1 cellular context compared by ENCODE assay signal in the genomic region with DNA sequence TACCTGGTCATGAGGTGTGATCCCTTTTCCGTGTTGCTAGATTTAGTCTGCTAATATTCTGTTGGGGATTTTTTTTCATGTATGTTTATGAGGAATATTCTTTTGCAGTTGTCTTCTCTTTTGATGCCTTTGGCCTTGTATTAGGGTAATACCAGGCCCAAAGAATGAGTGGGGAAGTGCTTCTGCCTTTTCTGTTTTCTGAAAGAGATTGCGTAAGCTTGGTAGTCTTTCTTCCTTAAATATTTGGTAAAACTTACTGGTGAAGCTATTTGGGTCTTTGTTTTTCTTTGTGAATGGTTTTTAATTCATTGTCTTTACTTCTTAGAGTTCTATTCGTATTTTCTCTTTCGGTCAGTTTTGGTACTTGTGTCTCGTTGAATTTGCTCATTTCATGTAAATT.
TF ChIP-seq lines count a peak whose summit lies in the region.

No MANE protein-coding gene starts in this region.

TF ChIP-seq in WTC11, 78 proteins besides CTCF, POLR2A, EP300 and RAD21 (continued from another document):
- TF ChIP-seq, protein P1, sequence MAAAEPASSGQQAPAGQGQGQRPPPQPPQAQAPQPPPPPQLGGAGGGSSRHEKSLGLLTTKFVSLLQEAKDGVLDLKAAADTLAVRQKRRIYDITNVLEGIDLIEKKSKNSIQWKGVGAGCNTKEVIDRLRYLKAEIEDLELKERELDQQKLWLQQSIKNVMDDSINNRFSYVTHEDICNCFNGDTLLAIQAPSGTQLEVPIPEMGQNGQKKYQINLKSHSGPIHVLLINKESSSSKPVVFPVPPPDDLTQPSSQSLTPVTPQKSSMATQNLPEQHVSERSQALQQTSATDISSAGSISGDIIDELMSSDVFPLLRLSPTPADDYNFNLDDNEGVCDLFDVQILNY (CRISPR knock-in tag; IDR thresholded peaks at IDR 0.05), result no peak
- TF ChIP-seq NR2C2 (CRISPR knock-in tag; IDR thresholded peaks at IDR 0.05), result no peak
- no peak for TF ChIP-seq CBFB (CRISPR knock-in tag; IDR thresholded peaks at IDR 0.05; ENCODE audit: low read depth)
- no peak for TF ChIP-seq CREM (CRISPR knock-in tag; IDR thresholded peaks at IDR 0.05)
- no peak for TF ChIP-seq FOXK1 (CRISPR knock-in tag; IDR thresholded peaks at IDR 0.05)
- TF ChIP-seq MAX (CRISPR knock-in tag; IDR thresholded peaks at IDR 0.05), result no peak
